In genomic region chr3:70096376-70097055, GRCh38 we compare ENCODE assay signal across 13 cellular contexts.
A peak's percentile ranks its signal among the peaks of the same experiment; 100 is the strongest.
DNase-seq lines count a peak whose midpoint lies in the region; ATAC-seq, FAIRE-seq and TF ChIP-seq lines count a peak whose summit lies in the region.
"Had no signal": no experiment of that assay in that cellular context is flagged by ENCODE, and none has a peak within 500 bp of the region (broad histone marks: within the 10 kb centered on the region; RNA-seq: fewer than 3 reads in every experiment).

No MANE protein-coding gene starts in this region.

- DNase-seq in GM18507 (ENCODE audit: extremely low spot score, insufficient read length, low read depth) (no peak), MM.1S (peak; percentile 35), esophagus squamous epithelium (lab: John Stamatoyannopoulos, UW) (no peak), kidney glomerular epithelial cell (lab: John Stamatoyannopoulos, UW) (no peak), NCI-H187 treated with DMSO at 0.1 percent for 48 hours (lab: John Stamatoyannopoulos, UW) (no peak)
- DNase-seq in activated CD4-positive, alpha-beta memory T cell treated with anti-CD3 and anti-CD28 coated beads for 36 hours, result no peak
- DNase-seq: left lung; NCI-H1930; stimulated activated CD4-positive, alpha-beta T cell treated with anti-CD3 and anti-CD28 coated beads, Interleukin-4, amount 100 ng/mL, for 1 hour had no signal

- H3K4me3 Mint-ChIP-seq in activated CD4-positive, alpha-beta memory T cell treated with anti-CD3 and anti-CD28 coated beads for 36 hours, result no peak overlapping the region
- H3K4me3 Mint-ChIP-seq: CD4-positive, CD25-positive, alpha-beta regulatory T cell had no signal

- H3K27me3 ChIP-seq in MM.1S (replicated peaks; ENCODE audit: insufficient read depth, low read length) (no peaks in the 10 kb centered on the region), esophagus squamous epithelium (no peaks in the 10 kb centered on the region)
- H3K27me3 ChIP-seq: left lung had no signal

- no peaks in the 10 kb centered on the region for H3K4me1 Mint-ChIP-seq in activated CD4-positive, alpha-beta memory T cell treated with anti-CD3 and anti-CD28 coated beads for 36 hours (ENCODE audit: low read depth)

- ATAC-seq in GM19452 (IDR thresholded peaks at IDR 0.05; ENCODE audit: unreplicated experiment) (peak; percentile 96), HG02884 (IDR thresholded peaks at IDR 0.05; ENCODE audit: unreplicated experiment) (peak; percentile 96)
- ATAC-seq: left lung had no signal

- no peak for TF ChIP-seq POLR2A in esophagus squamous epithelium (IDR thresholded peaks at IDR 0.05)

- no peaks in the 10 kb centered on the region for H3K9me3 ChIP-seq in MM.1S (replicated peaks; ENCODE audit: insufficient read depth, low read length)
- H3K9me3 ChIP-seq in esophagus squamous epithelium, result no peaks in the 10 kb centered on the region
- H3K9me3 ChIP-seq: left lung had no signal

- no peak overlapping the region for H2AFZ ChIP-seq in MM.1S (ENCODE audit: low read length)

- no peaks in the 10 kb centered on the region for H3K9me2 ChIP-seq in MM.1S (replicated peaks; ENCODE audit: insufficient read depth, low read length)

- H3K36me3 ChIP-seq in MM.1S (replicated peaks; ENCODE audit: insufficient read depth, low read length) (no peaks in the 10 kb centered on the region), esophagus squamous epithelium (no peaks in the 10 kb centered on the region)
- H3K36me3 ChIP-seq: left lung had no signal

- no peaks in the 10 kb centered on the region for H3K9me3 Mint-ChIP-seq in activated CD4-positive, alpha-beta memory T cell treated with anti-CD3 and anti-CD28 coated beads for 36 hours
- H3K9me3 Mint-ChIP-seq: CD4-positive, CD25-positive, alpha-beta regulatory T cell had no signal

- CTCF ChIA-PET in activated CD4-positive, alpha-beta memory T cell treated with anti-CD3 and anti-CD28 coated beads for 36 hours (lab: Charles Lee), result interaction anchor here (0.6 kb wide), 1 partner anchor 10 kb away, joined by 3 read pairs; no protein-coding TSS in a partner anchor

- H3K79me2 ChIP-seq in MM.1S (ENCODE audit: low read length), result no peaks in the 10 kb centered on the region

- no peak overlapping the region for H3K9ac ChIP-seq in MM.1S (ENCODE audit: low read length)

- H3K4me3 ChIP-seq in MM.1S (ENCODE audit: low read length) (no peak overlapping the region), esophagus squamous epithelium (no peak overlapping the region)
- H3K4me3 ChIP-seq: left lung had no signal

- 81 to 89% methylated on average over 5 of the region's 5 CpGs for WGBS in esophagus squamous epithelium, 2 donors

- intact Hi-C loops in activated CD4-positive, alpha-beta memory T cell treated with anti-CD3 and anti-CD28 coated beads for 36 hours (cut with micrococcal nuclease), result no loop called here
- intact Hi-C loops in esophagus squamous epithelium (cut with DNase I), result no loop called here

- no peaks in the 10 kb centered on the region for H3K36me3 Mint-ChIP-seq in activated CD4-positive, alpha-beta memory T cell treated with anti-CD3 and anti-CD28 coated beads for 36 hours
- H3K36me3 Mint-ChIP-seq: CD4-positive, CD25-positive, alpha-beta regulatory T cell had no signal

- TF ChIP-seq CTCF in MM.1S (IDR thresholded peaks at IDR 0.05; ENCODE audit: low read length) (no peak), esophagus squamous epithelium (IDR thresholded peaks at IDR 0.05) (no peak)

- POLR2A ChIA-PET in activated CD4-positive, alpha-beta memory T cell treated with anti-CD3 and anti-CD28 coated beads for 36 hours (lab: Charles Lee), result no interaction called here

- H3K27me3 Mint-ChIP-seq in activated CD4-positive, alpha-beta memory T cell treated with anti-CD3 and anti-CD28 coated beads for 36 hours, result peaks cover 3% of the 10 kb centered on the region
- H3K27me3 Mint-ChIP-seq: CD4-positive, CD25-positive, alpha-beta regulatory T cell had no signal

- peak; percentile 65 for FAIRE-seq in GM18507 (lab: Jason Lieb, UNC)
- FAIRE-seq: RCC 7860 had no signal

- H3K4me2 ChIP-seq in MM.1S (ENCODE audit: low read depth, low read length), result no peak overlapping the region

- H3F3A ChIP-seq in MM.1S (ENCODE audit: insufficient read depth, low read length), result no peaks in the 10 kb centered on the region

- no peak overlapping the region for H3K27ac Mint-ChIP-seq in activated CD4-positive, alpha-beta memory T cell treated with anti-CD3 and anti-CD28 coated beads for 36 hours
- H3K27ac Mint-ChIP-seq: CD4-positive, CD25-positive, alpha-beta regulatory T cell had no signal

- no peaks in the 10 kb centered on the region for H4K20me1 ChIP-seq in MM.1S (ENCODE audit: insufficient read depth, low read length)

- no peak overlapping the region for H3K27ac ChIP-seq in MM.1S (ENCODE audit: low read length)
- no peak overlapping the region for H3K27ac ChIP-seq in esophagus squamous epithelium
- H3K27ac ChIP-seq: left lung had no signal

- H3K4me1 ChIP-seq in MM.1S (ENCODE audit: low read length), result 0 out of 2 replicates have a peak, but pooled peaks cover 8% of the 10 kb centered on the region
- no peaks in the 10 kb centered on the region for H3K4me1 ChIP-seq in esophagus squamous epithelium
- H3K4me1 ChIP-seq: left lung had no signal
